40 cellular contexts compared by ENCODE assay signal in the genomic region with DNA sequence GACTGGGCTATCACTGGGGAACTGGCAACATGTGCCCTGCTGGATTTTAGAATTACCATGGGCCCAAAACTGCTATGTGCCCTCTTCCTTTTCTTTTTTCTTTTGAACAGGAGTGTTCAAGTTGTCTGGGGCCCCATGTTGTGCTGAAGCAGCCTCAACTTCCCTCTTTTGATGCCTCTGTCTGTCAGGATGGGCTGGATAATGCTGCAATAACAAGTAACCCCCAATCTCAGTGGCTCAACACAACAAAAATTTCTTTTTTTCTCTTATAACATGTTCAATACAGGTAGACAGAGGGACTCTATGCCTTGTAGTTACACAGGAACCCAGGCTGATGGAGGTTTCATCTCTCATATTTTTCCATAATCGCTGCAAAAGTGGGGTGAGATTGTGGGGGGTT.
"Had no signal": no experiment of that assay in that cellular context is flagged by ENCODE, and none has a peak within 500 bp of the region (broad histone marks: within the 10 kb centered on the region; RNA-seq: fewer than 3 reads in every experiment).

No MANE protein-coding gene starts in this region.

- DNase-seq: activated effector memory CD4-positive, alpha-beta T cell treated with anti-CD3 and anti-CD28 coated beads, Interleukin-2, amount 50 U/mL, for 16 hours; activated effector memory CD4-positive, alpha-beta T cell treated with Interleukin-2 at 50 U/mL for 16 hours; activated gamma-delta T cell; activated gamma-delta T cell treated with Interleukin-2 at 50 U/mL for 16 hours; activated naive CD4-positive, alpha-beta T cell; activated naive CD4-positive, alpha-beta T cell treated with anti-CD3 and anti-CD28 coated beads for 36 hours; activated naive CD4-positive, alpha-beta T cell treated with anti-CD3 and anti-CD28 coated beads, Interleukin-2, amount 10 ng/mL, durations not matched to agents 7 days and 5 days; activated naive CD4-positive, alpha-beta T cell treated with anti-CD3 and anti-CD28 coated beads, Interleukin-2, amount 50 U/mL, for 16 hours; activated naive CD4-positive, alpha-beta T cell treated with Interleukin-2 at 50 U/mL for 16 hours; activated naive CD8-positive, alpha-beta T cell treated with anti-CD3 and anti-CD28 coated beads for 36 hours; activated naive CD8-positive, alpha-beta T cell treated with anti-CD3 and anti-CD28 coated beads, Interleukin-2, amount 10 ng/mL, durations not matched to agents 7 days and 5 days; activated naive CD8-positive, alpha-beta T cell treated with anti-CD3 and anti-CD28 coated beads, Interleukin-2, amount 50 U/mL, for 24 hours; activated T-cell treated with anti-CD3 and anti-CD28 coated beads, Interleukin-2, amount 50 U/mL, for 1 hour; activated T-cell treated with anti-CD3 and anti-CD28 coated beads, Interleukin-2, amount 50 U/mL, for 24 hours; activated T-cell treated with anti-CD3 and anti-CD28 coated beads, Interleukin-2, amount 50 U/mL, for 4 hours; activated T-cell treated with anti-CD3 and anti-CD28 coated beads, Interleukin-2, amount 50 U/mL, for 48 hours; activated T-cell treated with anti-CD3 and anti-CD28 coated beads, Interleukin-2, amount 50 U/mL, for 72 hours; amniotic stem cell; amygdala; anterior cingulate cortex; aorta; body of pancreas; brain microvascular endothelial cell; caudate nucleus; central memory CD4-positive, alpha-beta T cell; cerebellar nuclear complex had no signal

- FAIRE-seq: astrocyte, bronchial epithelial cell had no signal

- H3K36me3 Mint-ChIP-seq: activated naive CD4-positive, alpha-beta T cell treated with anti-CD3 and anti-CD28 coated beads, Interleukin-2, amount 10 ng/mL, durations not matched to agents 7 days and 5 days; activated naive CD4-positive, alpha-beta T cell treated with anti-CD3 and anti-CD28 coated beads, Interleukin-2, amount 50 U/mL, for 24 hours; activated naive CD4-positive, alpha-beta T cell treated with anti-CD3 and anti-CD28 coated beads, Interleukin-2, amount 50 U/mL, for 72 hours; activated naive CD8-positive, alpha-beta T cell; activated naive CD8-positive, alpha-beta T cell treated with anti-CD3 and anti-CD28 coated beads for 36 hours; activated naive CD8-positive, alpha-beta T cell treated with anti-CD3 and anti-CD28 coated beads, Interleukin-2, amount 10 ng/mL, durations not matched to agents 7 days and 5 days; brain had no signal

- H3K4me3 ChIP-seq: adrenal gland, ascending aorta, body of pancreas, breast epithelium, cardiac muscle cell had no signal

- H3K27ac ChIP-seq: adrenal gland, ascending aorta, body of pancreas, brain microvascular endothelial cell, breast epithelium, cardiac muscle cell had no signal

- H3K27ac Mint-ChIP-seq: activated naive CD4-positive, alpha-beta T cell treated with anti-CD3 and anti-CD28 coated beads for 36 hours; activated naive CD4-positive, alpha-beta T cell treated with anti-CD3 and anti-CD28 coated beads, Interleukin-2, amount 10 ng/mL, durations not matched to agents 7 days and 5 days; activated naive CD4-positive, alpha-beta T cell treated with anti-CD3 and anti-CD28 coated beads, Interleukin-2, amount 50 U/mL, for 24 hours; activated naive CD4-positive, alpha-beta T cell treated with anti-CD3 and anti-CD28 coated beads, Interleukin-2, amount 50 U/mL, for 72 hours; activated naive CD8-positive, alpha-beta T cell; activated naive CD8-positive, alpha-beta T cell treated with anti-CD3 and anti-CD28 coated beads for 36 hours; activated naive CD8-positive, alpha-beta T cell treated with anti-CD3 and anti-CD28 coated beads, Interleukin-2, amount 10 ng/mL, durations not matched to agents 7 days and 5 days; activated naive CD8-positive, alpha-beta T cell treated with anti-CD3 and anti-CD28 coated beads, Interleukin-2, amount 50 U/mL, for 24 hours; activated T-cell treated with anti-CD3 and anti-CD28 coated beads, Interleukin-2, amount 50 U/mL, for 24 hours; activated T-cell treated with anti-CD3 and anti-CD28 coated beads, Interleukin-2, amount 50 U/mL, for 72 hours; activated T-helper 1 cell treated with anti-CD3 and anti-CD28 coated beads, Interleukin-12 subunit alpha, Interleukin-12 subunit beta, Interleukin-2, Interleukin-4 antibody, amounts not matched to agents 30 ng/mL and 10 ng/mL and 1 ng/mL, durations not matched to agents 14 hours and 24 hours and 36 hours; activated T-helper 17 cell treated with anti-CD3 and anti-CD28 coated beads, Interleukin-2, amount 50 U/mL, for 72 hours; activated T-helper 2 cell treated with anti-CD3 and anti-CD28 coated beads, Interferon-gamma antibody, Interleukin-2, Interleukin-4, amounts not matched to agents 10 μg/mL and 5 μg/mL and 100 μg/mL, durations not matched to agents 14 hours and 24 hours and 36 hours; brain had no signal

- H3K4me1 ChIP-seq: adrenal gland, ascending aorta, body of pancreas, breast epithelium had no signal

- H3K4me3 Mint-ChIP-seq: activated naive CD4-positive, alpha-beta T cell treated with anti-CD3 and anti-CD28 coated beads for 36 hours; activated naive CD4-positive, alpha-beta T cell treated with anti-CD3 and anti-CD28 coated beads, Interleukin-2, amount 10 ng/mL, durations not matched to agents 7 days and 5 days; activated naive CD4-positive, alpha-beta T cell treated with anti-CD3 and anti-CD28 coated beads, Interleukin-2, amount 50 U/mL, for 24 hours; activated naive CD8-positive, alpha-beta T cell; activated naive CD8-positive, alpha-beta T cell treated with anti-CD3 and anti-CD28 coated beads for 36 hours; activated naive CD8-positive, alpha-beta T cell treated with anti-CD3 and anti-CD28 coated beads, Interleukin-2, amount 10 ng/mL, durations not matched to agents 7 days and 5 days; activated naive CD8-positive, alpha-beta T cell treated with anti-CD3 and anti-CD28 coated beads, Interleukin-2, amount 50 U/mL, for 24 hours; activated T-cell treated with anti-CD3 and anti-CD28 coated beads, Interleukin-2, amount 50 U/mL, for 24 hours; activated T-cell treated with anti-CD3 and anti-CD28 coated beads, Interleukin-2, amount 50 U/mL, for 4 hours; activated T-cell treated with anti-CD3 and anti-CD28 coated beads, Interleukin-2, amount 50 U/mL, for 72 hours; activated T-helper 1 cell treated with anti-CD3 and anti-CD28 coated beads, Interleukin-12 subunit alpha, Interleukin-12 subunit beta, Interleukin-2, Interleukin-4 antibody, amounts not matched to agents 30 ng/mL and 10 ng/mL and 1 ng/mL, durations not matched to agents 14 hours and 24 hours and 36 hours; activated T-helper 17 cell treated with anti-CD3 and anti-CD28 coated beads, Interleukin-2, amount 50 U/mL, for 72 hours; brain; central memory CD8-positive, alpha-beta T cell had no signal

- H3K9me3 ChIP-seq: adrenal gland, ascending aorta, body of pancreas, breast epithelium had no signal

- H3K27me3 Mint-ChIP-seq: activated naive CD4-positive, alpha-beta T cell treated with anti-CD3 and anti-CD28 coated beads, Interleukin-2, amount 50 U/mL, for 24 hours; activated naive CD8-positive, alpha-beta T cell; activated naive CD8-positive, alpha-beta T cell treated with anti-CD3 and anti-CD28 coated beads for 36 hours; activated naive CD8-positive, alpha-beta T cell treated with anti-CD3 and anti-CD28 coated beads, Interleukin-2, amount 50 U/mL, for 24 hours; activated T-helper 17 cell treated with anti-CD3 and anti-CD28 coated beads, Interleukin-2, amount 50 U/mL, for 72 hours had no signal

- H3K4me1 Mint-ChIP-seq: activated naive CD4-positive, alpha-beta T cell treated with anti-CD3 and anti-CD28 coated beads, Interleukin-2, amount 50 U/mL, for 24 hours; activated T-helper 17 cell treated with anti-CD3 and anti-CD28 coated beads, Interleukin-2, amount 50 U/mL, for 72 hours; central memory CD8-positive, alpha-beta T cell had no signal

- H3K27me3 ChIP-seq: adrenal gland, ascending aorta, body of pancreas, brain microvascular endothelial cell, breast epithelium, cardiac muscle cell had no signal

- ATAC-seq: activated naive CD4-positive, alpha-beta T cell treated with anti-CD3 and anti-CD28 coated beads, Interleukin-2, amount 50 U/mL, for 72 hours; activated naive CD8-positive, alpha-beta T cell treated with anti-CD3 and anti-CD28 coated beads, Interleukin-2, amount 50 U/mL, for 24 hours; activated T-cell treated with anti-CD3 and anti-CD28 coated beads, Interleukin-2, amount 50 U/mL, for 4 hours; activated T-cell treated with anti-CD3 and anti-CD28 coated beads, Interleukin-2, amount 50 U/mL, for 72 hours; activated T-helper 17 cell treated with anti-CD3 and anti-CD28 coated beads, Interleukin-2, amount 50 U/mL, for 72 hours; body of pancreas had no signal

- H3K36me3 ChIP-seq: adrenal gland, ascending aorta, brain microvascular endothelial cell, breast epithelium, cardiac muscle cell had no signal

- H3K9me3 Mint-ChIP-seq: activated naive CD4-positive, alpha-beta T cell treated with anti-CD3 and anti-CD28 coated beads for 36 hours; activated naive CD4-positive, alpha-beta T cell treated with anti-CD3 and anti-CD28 coated beads, Interleukin-2, amount 10 ng/mL, durations not matched to agents 7 days and 5 days; activated naive CD4-positive, alpha-beta T cell treated with anti-CD3 and anti-CD28 coated beads, Interleukin-2, amount 50 U/mL, for 24 hours; activated naive CD4-positive, alpha-beta T cell treated with anti-CD3 and anti-CD28 coated beads, Interleukin-2, amount 50 U/mL, for 72 hours; activated naive CD8-positive, alpha-beta T cell treated with anti-CD3 and anti-CD28 coated beads for 36 hours; activated naive CD8-positive, alpha-beta T cell treated with anti-CD3 and anti-CD28 coated beads, Interleukin-2, amount 10 ng/mL, durations not matched to agents 7 days and 5 days; activated naive CD8-positive, alpha-beta T cell treated with anti-CD3 and anti-CD28 coated beads, Interleukin-2, amount 50 U/mL, for 24 hours; activated T-cell treated with anti-CD3 and anti-CD28 coated beads, Interleukin-2, amount 50 U/mL, for 24 hours; activated T-cell treated with anti-CD3 and anti-CD28 coated beads, Interleukin-2, amount 50 U/mL, for 4 hours; activated T-cell treated with anti-CD3 and anti-CD28 coated beads, Interleukin-2, amount 50 U/mL, for 72 hours; activated T-helper 1 cell treated with anti-CD3 and anti-CD28 coated beads, Interleukin-12 subunit alpha, Interleukin-12 subunit beta, Interleukin-2, Interleukin-4 antibody, amounts not matched to agents 30 ng/mL and 10 ng/mL and 1 ng/mL, durations not matched to agents 14 hours and 24 hours and 36 hours; activated T-helper 17 cell treated with anti-CD3 and anti-CD28 coated beads, Interleukin-2, amount 50 U/mL, for 72 hours; activated T-helper 2 cell treated with anti-CD3 and anti-CD28 coated beads, Interferon-gamma antibody, Interleukin-2, Interleukin-4, amounts not matched to agents 10 μg/mL and 5 μg/mL and 100 μg/mL, durations not matched to agents 14 hours and 24 hours and 36 hours; central memory CD8-positive, alpha-beta T cell had no signal
